Comparison of ENCODE assay signal across 1 cellular context in the genomic region with DNA sequence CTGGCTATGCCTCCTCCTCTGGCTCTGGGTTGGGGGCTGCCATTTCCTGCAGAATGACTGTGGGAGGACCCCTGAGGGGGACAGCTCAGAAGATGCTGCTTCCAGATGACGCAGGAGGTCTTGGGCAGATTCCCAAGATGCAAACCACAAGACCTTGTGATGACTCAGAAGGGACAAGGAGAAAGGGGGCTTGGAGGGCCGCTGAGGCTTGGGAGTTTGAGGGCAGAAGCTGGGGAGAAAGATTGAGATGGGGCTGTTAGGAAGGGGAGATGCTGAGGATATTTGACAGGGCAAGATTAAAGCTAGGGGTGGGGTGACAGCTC.
TF ChIP-seq lines count a peak whose summit lies in the region.

No MANE protein-coding gene starts in this region.

TF ChIP-seq in H1, 55 proteins besides CTCF, POLR2A, EP300 and RAD21:
- no peak for TF ChIP-seq JUN (IDR thresholded peaks at IDR 0.05; ENCODE audit: low read depth, low read length)
- no peak for TF ChIP-seq RBBP5 (IDR thresholded peaks at IDR 0.05; ENCODE audit: borderline replicate concordance, low read depth, low read length)
- no peak for TF ChIP-seq ZNF274 (IDR thresholded peaks at IDR 0.05; ENCODE audit: borderline replicate concordance, extremely low read depth, low read length)
- no peak for TF ChIP-seq CHD1 (IDR thresholded peaks at IDR 0.05; ENCODE audit: low read depth, low read length)
- TF ChIP-seq SP2 (IDR thresholded peaks at IDR 0.05; ENCODE audit: low read length) = no peak
- no peak for TF ChIP-seq SP1 (IDR thresholded peaks at IDR 0.05; ENCODE audit: low read depth, low read length)
- no peak for TF ChIP-seq BACH1 (IDR thresholded peaks at IDR 0.05; ENCODE audit: low read length)
- TF ChIP-seq TEAD4 (IDR thresholded peaks at IDR 0.05; ENCODE audit: low read depth, low read length) = no peak
- no peak for TF ChIP-seq SIX5 (IDR thresholded peaks at IDR 0.05; ENCODE audit: low read depth, low read length)
- TF ChIP-seq POLR2AphosphoS5 (IDR thresholded peaks at IDR 0.05; ENCODE audit: low read depth, low read length) = no peak
- TF ChIP-seq POU5F1 (IDR thresholded peaks at IDR 0.05; ENCODE audit: low read depth, low read length) = no peak
- TF ChIP-seq SAP30 (IDR thresholded peaks at IDR 0.05; ENCODE audit: insufficient read depth, insufficient replicate concordance, low read length) = no peak
